ENCODE assay signal across 27 cellular contexts in genomic region chr15:63086271-63086670, GRCh38. TPM values are rescaled to one million over a fixed set of nuclear protein-coding genes. Genes with fewer than 3 reads are reported as not detected.
DNase-seq lines count a peak whose midpoint lies in the region; ATAC-seq and TF ChIP-seq lines count a peak whose summit lies in the region.
"Had no signal": no experiment of that assay in that cellular context is flagged by ENCODE, and none has a peak within 500 bp of the region (broad histone marks: within the 10 kb centered on the region; RNA-seq: fewer than 3 reads in every experiment).

No MANE protein-coding gene starts in this region.

- H3K27ac ChIP-seq in coronary artery, result no peak overlapping the region
- H3K27ac ChIP-seq: C4-2B, skin epidermis, thoracic aorta had no signal

- TF ChIP-seq CTCF in chondrocyte (IDR thresholded peaks at IDR 0.05) (no peak), type B pancreatic cell (conservative IDR thresholded peaks at IDR 0.05) (no peak), coronary artery (IDR thresholded peaks at IDR 0.05) (no peak)

- DNase-seq in GM04504 (ENCODE audit: low read depth) (peak; percentile 87), chondrocyte (ENCODE audit: low spot score) (no peak), kidney glomerular epithelial cell (lab: John Stamatoyannopoulos, UW) (peak; percentile 26), type B pancreatic cell (ENCODE audit: extremely low spot score, unreplicated experiment) (no peak), coronary artery (ENCODE audit: low spot score) (no peak), COR-L47 (lab: John Stamatoyannopoulos, UW) (no peak)
- DNase-seq: activated CD4-positive, alpha-beta T cell treated with anti-CD3 and anti-CD28 coated beads, Interleukin-2, amount 10 ng/mL, durations not matched to agents 7 days and 5 days; activated gamma-delta T cell treated with Interleukin-2 at 50 U/mL for 16 hours; activated T-cell treated with anti-CD3 and anti-CD28 coated beads, Interleukin-2, amount 50 U/mL, for 4 hours; DND-41; effector CD4-positive, alpha-beta T cell; erythroblast; immature natural killer cell; left ventricle myocardium superior; naive B cell; NCI-H1048; NCI-H1694 treated with DMSO at 0.1 percent for 48 hours; NCI-H526 treated with DMSO at 0.1 percent for 48 hours; occipital lobe; SIG-M5; stimulated activated naive CD8-positive, alpha-beta T cell treated with anti-CD3 and anti-CD28 coated beads, Interleukin-15, Interleukin-2, amounts not matched to agents 100 U/mL and 50 U/mL, for 24 hours had no signal

- no peaks in the 10 kb centered on the region for H3K9me3 Mint-ChIP-seq in chondrocyte (ENCODE audit: low read depth)
- H3K9me3 Mint-ChIP-seq in type B pancreatic cell, result no peaks in the 10 kb centered on the region
- H3K9me3 Mint-ChIP-seq: activated CD4-positive, alpha-beta T cell treated with anti-CD3 and anti-CD28 coated beads, Interleukin-2, amount 10 ng/mL, durations not matched to agents 7 days and 5 days; activated T-cell treated with anti-CD3 and anti-CD28 coated beads, Interleukin-2, amount 50 U/mL, for 4 hours; IgD-negative memory B cell; immature natural killer cell; naive B cell had no signal

- no peak for ATAC-seq in GM18520 (IDR thresholded peaks at IDR 0.05; ENCODE audit: unreplicated experiment)
- ATAC-seq: activated T-cell treated with anti-CD3 and anti-CD28 coated beads, Interleukin-2, amount 50 U/mL, for 4 hours; left ventricle myocardium superior; Panc1; stimulated activated naive CD8-positive, alpha-beta T cell treated with anti-CD3 and anti-CD28 coated beads, Interleukin-15, Interleukin-2, amounts not matched to agents 100 U/mL and 50 U/mL, for 24 hours had no signal

- H3K4me1 Mint-ChIP-seq in chondrocyte (ENCODE audit: low read depth) (peaks cover 27% of the 10 kb centered on the region), type B pancreatic cell (ENCODE audit: unreplicated experiment) (peaks cover 39% of the 10 kb centered on the region)
- H3K4me1 Mint-ChIP-seq: activated CD4-positive, alpha-beta T cell treated with anti-CD3 and anti-CD28 coated beads, Interleukin-2, amount 10 ng/mL, durations not matched to agents 7 days and 5 days; immature natural killer cell; naive B cell had no signal

- H3K27me3 Mint-ChIP-seq in chondrocyte (ENCODE audit: low read depth) (no peaks in the 10 kb centered on the region), type B pancreatic cell (no peaks in the 10 kb centered on the region)
- H3K27me3 Mint-ChIP-seq: activated CD4-positive, alpha-beta T cell treated with anti-CD3 and anti-CD28 coated beads, Interleukin-2, amount 10 ng/mL, durations not matched to agents 7 days and 5 days had no signal

- H3K36me3 Mint-ChIP-seq in chondrocyte (ENCODE audit: low read depth) (no peaks in the 10 kb centered on the region), type B pancreatic cell (no peaks in the 10 kb centered on the region)
- H3K36me3 Mint-ChIP-seq: immature natural killer cell, naive B cell had no signal

- H3K27ac Mint-ChIP-seq in chondrocyte (ENCODE audit: unreplicated experiment) (peak overlapping the region; percentile 60), type B pancreatic cell (peak overlapping the region; percentile 50)
- H3K27ac Mint-ChIP-seq: activated CD4-positive, alpha-beta T cell treated with anti-CD3 and anti-CD28 coated beads, Interleukin-2, amount 10 ng/mL, durations not matched to agents 7 days and 5 days; IgD-negative memory B cell; immature natural killer cell; naive B cell had no signal

- no peak overlapping the region for H3K4me3 ChIP-seq in coronary artery
- H3K4me3 ChIP-seq: skin epidermis, thoracic aorta had no signal

- H3K4me3 Mint-ChIP-seq in chondrocyte (ENCODE audit: unreplicated experiment), result no peak overlapping the region
- H3K4me3 Mint-ChIP-seq in type B pancreatic cell, result no peak overlapping the region
- H3K4me3 Mint-ChIP-seq: activated CD4-positive, alpha-beta T cell treated with anti-CD3 and anti-CD28 coated beads, Interleukin-2, amount 10 ng/mL, durations not matched to agents 7 days and 5 days; activated T-cell treated with anti-CD3 and anti-CD28 coated beads, Interleukin-2, amount 50 U/mL, for 4 hours; IgD-negative memory B cell; immature natural killer cell; naive B cell had no signal

RNA-seq across cellular contexts. Expression of gene LACTB, which starts 35.4 kb away (rescaled TPM):
- total RNA-seq in chondrocyte, result 19.4 to 22.4 TPM (median 20.7 TPM) in 3 replicates
- total RNA-seq in type B pancreatic cell (ENCODE audit: low replicate concordance), result 10.9 and 12.6 TPM in 2 replicates

RNA-seq across cellular contexts. Expression of gene TPM1, which starts 43.7 kb away (rescaled TPM):
- total RNA-seq in chondrocyte, result 2,291 to 2,367 TPM (median 2,332 TPM) in 3 replicates
- 343 and 447 TPM in 2 replicates for total RNA-seq in type B pancreatic cell (ENCODE audit: low replicate concordance)

Comparison
In these comparisons a context has a peak if more than half of its experiments do, and no peak if none do; other contexts are left out.
1. DNase-seq: peak in GM04504 (single experiment) and kidney glomerular epithelial cell (single experiment); none in chondrocyte (single experiment), type B pancreatic cell (single experiment), coronary artery (single experiment) and COR-L47 (single experiment).